ENCODE assay signal across 1 cellular context in the genomic region with DNA sequence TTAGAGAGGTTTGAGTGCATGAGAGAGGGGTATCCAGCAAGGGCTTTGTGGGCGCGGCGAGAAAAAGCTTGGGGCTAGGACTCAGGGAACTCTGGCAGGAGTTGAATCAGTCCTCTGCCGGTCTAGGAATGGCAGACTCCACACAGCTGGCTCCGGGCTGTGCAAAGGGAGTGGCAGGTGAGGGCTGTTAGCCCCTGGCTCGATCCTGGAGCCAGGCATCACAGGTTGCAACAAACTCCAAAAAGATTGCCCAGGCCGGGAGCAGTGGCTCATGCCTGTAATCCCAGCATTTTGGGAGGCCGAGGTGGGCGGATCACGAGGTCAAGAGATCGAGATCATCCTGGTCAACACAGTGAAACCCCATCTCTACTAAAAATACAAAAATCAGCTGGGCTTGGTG. TPM values are rescaled to one million over a fixed set of nuclear protein-coding genes. Genes with fewer than 3 reads are reported as not detected.
"Had no signal": no experiment of that assay in that cellular context is flagged by ENCODE, and none has a peak within 500 bp of the region (broad histone marks: within the 10 kb centered on the region; RNA-seq: fewer than 3 reads in every experiment).

No MANE protein-coding gene starts in this region.

RNA-seq across cellular contexts. Expression of a gene that starts 20.2 kb away (rescaled TPM):
- total RNA-seq: endothelial cell of umbilical vein had no signal
